In genomic region chr11:64372021-64372420, GRCh38 we compare ENCODE assay signal across 1 cellular context.
TF ChIP-seq lines count a peak whose summit lies in the region.

No MANE protein-coding gene starts in this region.

TF ChIP-seq in H1, 55 proteins besides CTCF, POLR2A, EP300 and RAD21:
- TF ChIP-seq BRCA1 (IDR thresholded peaks at IDR 0.05; ENCODE audit: low read depth, low read length) (no peak), RNF2 (IDR thresholded peaks at IDR 0.05; ENCODE audit: borderline replicate concordance, low read depth, low read length, missing control alignments, poor library complexity, severe bottlenecking) (no peak), BACH1 (IDR thresholded peaks at IDR 0.05; ENCODE audit: low read length) (no peak), KDM4A (IDR thresholded peaks at IDR 0.05; ENCODE audit: low read depth, low read length, severe bottlenecking) (no peak)
